8 cellular contexts compared by ENCODE assay signal in the genomic region with DNA sequence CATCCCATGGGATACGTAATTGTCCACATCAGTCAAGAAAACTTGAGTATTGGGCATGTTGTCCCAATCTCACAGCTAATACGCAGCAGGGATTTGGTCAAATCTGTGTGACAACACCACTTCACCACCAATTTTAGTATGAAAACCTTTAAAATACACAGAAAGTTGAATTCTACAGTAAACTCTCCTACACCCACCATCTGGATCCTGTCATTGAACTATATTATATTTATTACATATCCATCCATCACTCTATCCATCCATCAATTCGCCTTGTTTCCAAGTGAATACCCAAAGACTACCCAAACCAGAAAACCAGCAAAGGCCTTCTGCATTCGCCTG. TPM values are rescaled to one million over a fixed set of nuclear protein-coding genes. Genes with fewer than 3 reads are reported as not detected.
DNase-seq lines count a peak whose midpoint lies in the region; ATAC-seq and TF ChIP-seq lines count a peak whose summit lies in the region.

No MANE protein-coding gene starts in this region.

- H3K23ac ChIP-seq in trophoblast cell (ENCODE audit: low read length) = no peak overlapping the region

- H4K12ac ChIP-seq in trophoblast cell (ENCODE audit: low read depth, low read length) = no peak overlapping the region

- no peak overlapping the region for H2AK5ac ChIP-seq in trophoblast cell (ENCODE audit: low read length)

- H2BK5ac ChIP-seq in trophoblast cell (ENCODE audit: low read depth, low read length, poor library complexity) = no peak overlapping the region

- no peak overlapping the region for H2BK120ac ChIP-seq in trophoblast cell (ENCODE audit: insufficient read depth, low read length, poor library complexity)

- H3K9me3 ChIP-seq in OCI-LY3 (ENCODE audit: insufficient read depth, low read length) (no peaks in the 10 kb centered on the region), trophoblast cell (ENCODE audit: insufficient read depth, low read depth, low read length) (no peaks in the 10 kb centered on the region)

- ATAC-seq in HG03039 (IDR thresholded peaks at IDR 0.05; ENCODE audit: unreplicated experiment) (no peak), HG02623 (IDR thresholded peaks at IDR 0.05; ENCODE audit: unreplicated experiment) (no peak)

- peaks cover 5% of the 10 kb centered on the region for H3K27me3 Mint-ChIP-seq in endothelial cell (ENCODE audit: unreplicated experiment)

- H3K4me1 ChIP-seq in OCI-LY3 (ENCODE audit: low read length) (peaks cover 34% of the 10 kb centered on the region), trophoblast cell (ENCODE audit: control insufficient read depth in 1 of 2, insufficient read depth in 2 of 2, low read length in 2 of 2) (peaks cover 0 to 2% of the 10 kb centered on the region in 2 experiments)

- peak overlapping the region; percentile 87 for H3K27ac Mint-ChIP-seq in endothelial cell (ENCODE audit: unreplicated experiment)

- H3K4me3 Mint-ChIP-seq in endothelial cell (ENCODE audit: unreplicated experiment) = peak overlapping the region; percentile 94

- no peak overlapping the region for H3K14ac ChIP-seq in trophoblast cell (ENCODE audit: low read length)

- H3K4ac ChIP-seq in trophoblast cell (ENCODE audit: low read depth, low read length) = no peak overlapping the region

- H3K9ac ChIP-seq in OCI-LY3 (ENCODE audit: low read length) (peak overlapping the region; percentile 93), trophoblast cell (ENCODE audit: low read length) (no peak overlapping the region)

- H3K18ac ChIP-seq in trophoblast cell (ENCODE audit: low read length) = no peak overlapping the region

- H3K79me1 ChIP-seq in trophoblast cell (ENCODE audit: low read length) = peaks cover 2% of the 10 kb centered on the region

- H3K79me2 ChIP-seq in OCI-LY3 (ENCODE audit: low read length) (peaks cover 40% of the 10 kb centered on the region), trophoblast cell (ENCODE audit: control insufficient read depth, insufficient read depth, low read length, poor library complexity) (no peaks in the 10 kb centered on the region)

- H3K36me3 ChIP-seq in OCI-LY3 (replicated peaks; ENCODE audit: low read depth, low read length) (no peaks in the 10 kb centered on the region), trophoblast cell (ENCODE audit: control insufficient read depth in 1 of 2, insufficient read depth in 2 of 2, low read length in 2 of 2) (no peaks in the 10 kb centered on the region)

- H3K27me3 ChIP-seq in OCI-LY3 (ENCODE audit: low read depth, low read length) = no peaks in the 10 kb centered on the region
- no peaks in the 10 kb centered on the region for H3K27me3 ChIP-seq in trophoblast cell (ENCODE audit: insufficient read depth, low read length)

- peaks cover 14% of the 10 kb centered on the region for H3K4me1 Mint-ChIP-seq in endothelial cell (ENCODE audit: unreplicated experiment)

- H4K91ac ChIP-seq in trophoblast cell (ENCODE audit: low read depth, low read length) = no peak overlapping the region

- H3K36me3 Mint-ChIP-seq in endothelial cell (ENCODE audit: low read depth, unreplicated experiment) = no peaks in the 10 kb centered on the region

- no peak overlapping the region for H4K8ac ChIP-seq in trophoblast cell (ENCODE audit: low read depth, low read length)

- 100% methylated on average over 1 of the region's 4 CpGs for WGBS in trophoblast cell (ENCODE audit: extremely low coverage, insufficient coverage, insufficient read length)

- H3K27ac ChIP-seq in OCI-LY3 (ENCODE audit: low read length) = peak overlapping the region; percentile 14; the same call in 1 of the 2 replicates
- H3K27ac ChIP-seq in trophoblast cell (ENCODE audit: low read depth, low read length) = no peak overlapping the region

- DNase-seq in DMS53 (lab: John Stamatoyannopoulos, UW) = peak; percentile 62
- no peak for DNase-seq in endothelial cell (ENCODE audit: low spot score)
- no peak for DNase-seq in trophoblast cell
- DNase-seq in RKO (ENCODE audit: low spot score) = no peak
- no peak for DNase-seq in SHP77 treated with DMSO at 0.1 percent for 48 hours (lab: John Stamatoyannopoulos, UW)

- peak overlapping the region; percentile 97 for H3K4me3 ChIP-seq in OCI-LY3 (ENCODE audit: low read length)
- H3K4me3 ChIP-seq in trophoblast cell (ENCODE audit: low read depth, low read length) = no peak overlapping the region

- no peaks in the 10 kb centered on the region for H3K9me3 Mint-ChIP-seq in endothelial cell (ENCODE audit: unreplicated experiment)

- H3K4me2 ChIP-seq in OCI-LY3 (ENCODE audit: low read length) (peak overlapping the region; percentile 91), trophoblast cell (ENCODE audit: low read length) (peak overlapping the region; percentile 97)

- H2BK12ac ChIP-seq in trophoblast cell (ENCODE audit: low read length) = no peak overlapping the region

- TF ChIP-seq CTCF in OCI-LY3 (IDR thresholded peaks at IDR 0.05; ENCODE audit: low read depth, low read length) = no peak
- TF ChIP-seq CTCF in endothelial cell (IDR thresholded peaks at IDR 0.05; ENCODE audit: unreplicated experiment) = no peak

- H2AFZ ChIP-seq in OCI-LY3 (ENCODE audit: low read depth, low read length) (no peak overlapping the region), trophoblast cell (ENCODE audit: insufficient read depth, low read length, poor library complexity) (no peak overlapping the region)

- peaks cover 19% of the 10 kb centered on the region for H4K20me1 ChIP-seq in OCI-LY3 (ENCODE audit: insufficient read depth, low read length)

RNA-seq across cellular contexts. Expression of a gene that starts 0.8 kb away (rescaled TPM):
- total RNA-seq in endothelial cell (ENCODE audit: unreplicated experiment) = 15.5 TPM
- 14.8 and 16.9 TPM in 2 replicates for polyA plus RNA-seq in trophoblast cell (2013)

RNA-seq across cellular contexts. Expression of a gene that starts 1.0 kb away (rescaled TPM):
- total RNA-seq in endothelial cell (ENCODE audit: unreplicated experiment) = 20.4 TPM
- polyA plus RNA-seq in trophoblast cell (2013) = 9.1 and 9.4 TPM in 2 replicates

RNA-seq across cellular contexts. Expression of a gene that starts 28.1 kb away (rescaled TPM):
- 3.7 TPM for total RNA-seq in endothelial cell (ENCODE audit: unreplicated experiment)
- 2.2 and 2.4 TPM in 2 replicates for polyA plus RNA-seq in trophoblast cell (2013)

RNA-seq across cellular contexts. Expression of a gene that starts 28.3 kb away (rescaled TPM):
- total RNA-seq in endothelial cell (ENCODE audit: unreplicated experiment) = 33.1 TPM
- polyA plus RNA-seq in trophoblast cell (2013) = 38.2 and 41.0 TPM in 2 replicates
